Comparison of ENCODE assay signal across 2 cellular contexts in genomic region chr3:116739678-116740077, GRCh38.
TF ChIP-seq lines count a peak whose summit lies in the region.

No MANE protein-coding gene starts in this region.

TF ChIP-seq in SK-N-SH treated with all-trans-retinoic acid at 6 μM for 48 hours, 23 proteins besides CTCF, POLR2A, EP300 and RAD21 (continued from another document):
- no peak for TF ChIP-seq GLIS3 (CRISPR knock-in tag; IDR thresholded peaks at IDR 0.05)
- TF ChIP-seq ARNTL (CRISPR knock-in tag; IDR thresholded peaks at IDR 0.05; ENCODE audit: borderline replicate concordance, low read depth), result no peak
- no peak for TF ChIP-seq ZFP30 (CRISPR knock-in tag; IDR thresholded peaks at IDR 0.05)
- TF ChIP-seq ZFP3 (CRISPR knock-in tag; IDR thresholded peaks at IDR 0.05), result no peak
- TF ChIP-seq CSDC2 (CRISPR knock-in tag; IDR thresholded peaks at IDR 0.05), result no peak

TF ChIP-seq in SK-N-SH, 30 proteins besides CTCF, POLR2A, EP300 and RAD21 (continued from another document):
- no peak for TF ChIP-seq USF1 (IDR thresholded peaks at IDR 0.05; ENCODE audit: borderline replicate concordance, low read depth)
- no peak for TF ChIP-seq JUND (IDR thresholded peaks at IDR 0.05)
- TF ChIP-seq NRF1 (IDR thresholded peaks at IDR 0.05; ENCODE audit: low read depth, low read length), result no peak
- TF ChIP-seq MXI1 (IDR thresholded peaks at IDR 0.05; ENCODE audit: low read depth, low read length), result no peak
- TF ChIP-seq ZBTB33 (IDR thresholded peaks at IDR 0.05; ENCODE audit: borderline replicate concordance, low read depth), result no peak
- TF ChIP-seq SIN3A (IDR thresholded peaks at IDR 0.05; ENCODE audit: borderline replicate concordance, low read depth, low read length), result no peak
- no peak for TF ChIP-seq TEAD4 (IDR thresholded peaks at IDR 0.05; ENCODE audit: borderline replicate concordance, insufficient read depth)
- TF ChIP-seq RCOR1 (IDR thresholded peaks at IDR 0.05; ENCODE audit: low read length), result no peak
